In the genomic region with DNA sequence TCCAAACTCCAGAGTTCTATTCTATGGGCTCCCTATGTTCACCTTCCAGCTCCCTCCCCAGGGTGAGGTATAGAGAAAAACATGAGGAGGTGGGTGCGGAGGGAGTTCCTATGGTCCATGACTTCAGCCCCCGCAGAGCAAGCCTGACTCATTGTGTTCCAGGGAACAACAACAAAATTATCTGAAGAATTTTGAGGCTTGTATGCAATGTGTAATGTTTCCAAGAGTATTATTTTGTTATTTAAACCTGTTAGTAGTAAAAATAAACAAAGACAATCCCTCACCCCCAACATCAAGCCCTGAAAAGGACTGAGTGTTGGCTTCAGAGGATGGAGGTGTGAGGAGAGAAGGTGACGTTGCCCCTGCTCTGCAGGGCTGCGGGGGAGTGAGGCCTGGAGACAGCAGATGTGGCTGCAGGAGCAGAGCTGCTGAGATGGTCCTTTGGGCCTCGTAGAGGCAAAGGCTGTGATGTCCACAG, we compare ENCODE assay signal across 13 cellular contexts. TPM values are rescaled to one million over a fixed set of nuclear protein-coding genes. Genes with fewer than 3 reads are reported as not detected.
DNase-seq lines count a peak whose midpoint lies in the region; ATAC-seq and TF ChIP-seq lines count a peak whose summit lies in the region.
"Had no signal": no experiment of that assay in that cellular context is flagged by ENCODE, and none has a peak within 500 bp of the region (broad histone marks: within the 10 kb centered on the region; RNA-seq: fewer than 3 reads in every experiment).

No MANE protein-coding gene starts in this region.

- no peak for TF ChIP-seq POLR2A in suprapubic skin (IDR thresholded peaks at IDR 0.05)
- no peak for TF ChIP-seq POLR2A in gastroesophageal sphincter (IDR thresholded peaks at IDR 0.05)

- H3K4me1 Mint-ChIP-seq in activated T-helper 1 cell treated with anti-CD3 and anti-CD28 coated beads, Interleukin-12 subunit alpha, Interleukin-12 subunit beta, Interleukin-2, Interleukin-4 antibody, amounts not matched to agents 30 ng/mL and 10 ng/mL and 1 ng/mL, durations not matched to agents 14 hours and 24 hours and 36 hours (ENCODE audit: low read depth), result peaks cover under 1% of the 10 kb centered on the region
- peaks cover 6% of the 10 kb centered on the region for H3K4me1 Mint-ChIP-seq in activated CD4-positive, alpha-beta T cell treated with anti-CD3 and anti-CD28 coated beads for 36 hours
- H3K4me1 Mint-ChIP-seq in activated CD4-positive, alpha-beta memory T cell treated with anti-CD3 and anti-CD28 coated beads, Interleukin-2, amount 10 ng/mL, durations not matched to agents 7 days and 5 days, result peaks cover 3% of the 10 kb centered on the region

- TF ChIP-seq CTCF in HEK293 (tag by site-specific recombination; IDR thresholded peaks at IDR 0.05) (no peak), suprapubic skin (IDR thresholded peaks at IDR 0.05) (no peak), gastroesophageal sphincter (IDR thresholded peaks at IDR 0.05) (no peak)

- intact Hi-C loops in activated T-helper 1 cell treated with anti-CD3 and anti-CD28 coated beads, Interleukin-12 subunit alpha, Interleukin-12 subunit beta, Interleukin-2, Interleukin-4 antibody, amounts not matched to agents 30 ng/mL and 10 ng/mL and 1 ng/mL, durations not matched to agents 14 hours and 24 hours and 36 hours (cut with micrococcal nuclease), result no loop called here
- intact Hi-C loops in activated CD4-positive, alpha-beta T cell treated with anti-CD3 and anti-CD28 coated beads for 36 hours (cut with DNase I, micrococcal nuclease), result no loop called here

- H3K4me1 ChIP-seq in HEK293 (ENCODE audit: control insufficient read depth, insufficient read depth, low read length) (peaks cover 11% of the 10 kb centered on the region), adipocyte (ENCODE audit: control insufficient read depth, insufficient read depth, low read length) (peaks cover 51% of the 10 kb centered on the region), suprapubic skin (peaks cover 30% of the 10 kb centered on the region), gastroesophageal sphincter (peaks cover 0 to 16% (median 0%) of the 10 kb centered on the region in 3 donors)

- CTCF ChIA-PET in HEK293 (lab: Yijun Ruan, JAX), result interaction anchor here (0.9 to 1.5 kb wide), 2 partner anchors 14 to 200 kb away, joined by 3 read pairs; no protein-coding TSS in a partner anchor
- CTCF ChIA-PET in activated CD4-positive, alpha-beta T cell treated with anti-CD3 and anti-CD28 coated beads for 36 hours (lab: Charles Lee), result interaction anchor here (1.0 kb wide), 1 partner anchor 9 kb away, joined by 3 read pairs; no protein-coding TSS in a partner anchor
- CTCF ChIA-PET in activated CD4-positive, alpha-beta memory T cell treated with anti-CD3 and anti-CD28 coated beads, Interleukin-2, amount 10 ng/mL, durations not matched to agents 7 days and 5 days (lab: Charles Lee), result no interaction called here

- no peak overlapping the region for H3K27ac Mint-ChIP-seq in activated T-helper 1 cell treated with anti-CD3 and anti-CD28 coated beads, Interleukin-12 subunit alpha, Interleukin-12 subunit beta, Interleukin-2, Interleukin-4 antibody, amounts not matched to agents 30 ng/mL and 10 ng/mL and 1 ng/mL, durations not matched to agents 14 hours and 24 hours and 36 hours
- H3K27ac Mint-ChIP-seq in activated CD4-positive, alpha-beta T cell treated with anti-CD3 and anti-CD28 coated beads for 36 hours, result no peak overlapping the region
- no peak overlapping the region for H3K27ac Mint-ChIP-seq in activated CD4-positive, alpha-beta memory T cell treated with anti-CD3 and anti-CD28 coated beads, Interleukin-2, amount 10 ng/mL, durations not matched to agents 7 days and 5 days
- H3K27ac Mint-ChIP-seq: CD8-positive, alpha-beta T cell had no signal

- TF ChIP-seq EP300 in suprapubic skin (IDR thresholded peaks at IDR 0.05) (no peak), gastroesophageal sphincter (IDR thresholded peaks at IDR 0.05) (no peak)

- peak overlapping the region; percentile 48 for H3K9ac ChIP-seq in adipocyte (ENCODE audit: low read length)

- DNase-seq in adipocyte (ENCODE audit: low read depth) (peak; percentile 84), fibroblast of peridontal ligament (ENCODE audit: extremely low read depth) (peak; percentile 53), suprapubic skin (ENCODE audit: low spot score in 2 of 2) (no peak)
- no peak for DNase-seq in activated T-helper 1 cell treated with anti-CD3 and anti-CD28 coated beads, Interleukin-12 subunit alpha, Interleukin-12 subunit beta, Interleukin-2, Interleukin-4 antibody, amounts not matched to agents 30 ng/mL and 10 ng/mL and 1 ng/mL, durations not matched to agents 14 hours and 24 hours and 36 hours (ENCODE audit: low spot score)
- no peak for DNase-seq in activated CD4-positive, alpha-beta T cell treated with anti-CD3 and anti-CD28 coated beads for 36 hours
- DNase-seq in activated CD4-positive, alpha-beta memory T cell treated with anti-CD3 and anti-CD28 coated beads, Interleukin-2, amount 10 ng/mL, durations not matched to agents 7 days and 5 days, result no peak
- DNase-seq: activated CD8-positive, alpha-beta memory T cell treated with anti-CD3 and anti-CD28 coated beads, Interleukin-2, amount 50 U/mL, for 48 hours; CD8-positive, alpha-beta T cell; NCI-H1092 treated with DMSO at 0.1 percent for 48 hours; NCI-H510A treated with DMSO at 0.1 percent for 48 hours; SHP77 had no signal

- no peak overlapping the region for H3K4me3 ChIP-seq in HEK293 (ENCODE audit: low read depth, low read length)
- no peak overlapping the region for H3K4me3 ChIP-seq in adipocyte (ENCODE audit: low read length)
- no peak overlapping the region for H3K4me3 ChIP-seq in suprapubic skin
- H3K4me3 ChIP-seq in gastroesophageal sphincter, result no peak overlapping the region

- H3K36me3 ChIP-seq in HEK293 (ENCODE audit: control insufficient read depth in 2 of 2, insufficient read depth in 1 of 2, low read length in 2 of 2) (no peaks in the 10 kb centered on the region; a peak in 1 of 3 replicates), adipocyte (ENCODE audit: control insufficient read depth, insufficient read depth, low read length, severe bottlenecking) (no peaks in the 10 kb centered on the region), suprapubic skin (peaks cover 3% of the 10 kb centered on the region), gastroesophageal sphincter (no peaks in the 10 kb centered on the region)

- no peak for ATAC-seq in activated CD4-positive, alpha-beta T cell treated with anti-CD3 and anti-CD28 coated beads for 36 hours
- no peak for ATAC-seq in gastroesophageal sphincter
- ATAC-seq: CD8-positive, alpha-beta T cell had no signal

- H3K27me3 ChIP-seq in adipocyte (replicated peaks; ENCODE audit: control insufficient read depth, insufficient read depth, low read length), result no peaks in the 10 kb centered on the region
- H3K27me3 ChIP-seq in suprapubic skin, result no peaks in the 10 kb centered on the region
- no peaks in the 10 kb centered on the region for H3K27me3 ChIP-seq in gastroesophageal sphincter

- H3K27ac ChIP-seq in HEK293 (ENCODE audit: extremely low read depth, low read depth, low read length), result no peak overlapping the region
- peak overlapping the region; percentile 21 for H3K27ac ChIP-seq in suprapubic skin
- H3K27ac ChIP-seq in gastroesophageal sphincter, result no peak overlapping the region

- H3K27me3 Mint-ChIP-seq in activated T-helper 1 cell treated with anti-CD3 and anti-CD28 coated beads, Interleukin-12 subunit alpha, Interleukin-12 subunit beta, Interleukin-2, Interleukin-4 antibody, amounts not matched to agents 30 ng/mL and 10 ng/mL and 1 ng/mL, durations not matched to agents 14 hours and 24 hours and 36 hours (ENCODE audit: insufficient read depth), result peaks cover 30% of the 10 kb centered on the region
- no peaks in the 10 kb centered on the region for H3K27me3 Mint-ChIP-seq in activated CD4-positive, alpha-beta T cell treated with anti-CD3 and anti-CD28 coated beads for 36 hours
- peaks cover 35% of the 10 kb centered on the region for H3K27me3 Mint-ChIP-seq in activated CD4-positive, alpha-beta memory T cell treated with anti-CD3 and anti-CD28 coated beads, Interleukin-2, amount 10 ng/mL, durations not matched to agents 7 days and 5 days

- H3K36me3 Mint-ChIP-seq in activated T-helper 1 cell treated with anti-CD3 and anti-CD28 coated beads, Interleukin-12 subunit alpha, Interleukin-12 subunit beta, Interleukin-2, Interleukin-4 antibody, amounts not matched to agents 30 ng/mL and 10 ng/mL and 1 ng/mL, durations not matched to agents 14 hours and 24 hours and 36 hours (ENCODE audit: low read depth), result no peaks in the 10 kb centered on the region
- H3K36me3 Mint-ChIP-seq in activated CD4-positive, alpha-beta T cell treated with anti-CD3 and anti-CD28 coated beads for 36 hours (ENCODE audit: low read depth), result no peaks in the 10 kb centered on the region
- no peaks in the 10 kb centered on the region for H3K36me3 Mint-ChIP-seq in activated CD4-positive, alpha-beta memory T cell treated with anti-CD3 and anti-CD28 coated beads, Interleukin-2, amount 10 ng/mL, durations not matched to agents 7 days and 5 days (ENCODE audit: low read depth)
- H3K36me3 Mint-ChIP-seq: CD8-positive, alpha-beta T cell had no signal

- no peak overlapping the region for H3K4me3 Mint-ChIP-seq in activated T-helper 1 cell treated with anti-CD3 and anti-CD28 coated beads, Interleukin-12 subunit alpha, Interleukin-12 subunit beta, Interleukin-2, Interleukin-4 antibody, amounts not matched to agents 30 ng/mL and 10 ng/mL and 1 ng/mL, durations not matched to agents 14 hours and 24 hours and 36 hours
- H3K4me3 Mint-ChIP-seq in activated CD4-positive, alpha-beta T cell treated with anti-CD3 and anti-CD28 coated beads for 36 hours, result no peak overlapping the region
- no peak overlapping the region for H3K4me3 Mint-ChIP-seq in activated CD4-positive, alpha-beta memory T cell treated with anti-CD3 and anti-CD28 coated beads, Interleukin-2, amount 10 ng/mL, durations not matched to agents 7 days and 5 days
- H3K4me3 Mint-ChIP-seq: CD8-positive, alpha-beta T cell had no signal

- H3K9me3 ChIP-seq in HEK293 (ENCODE audit: control insufficient read depth, insufficient read depth, low read depth, low read length) (no peaks in the 10 kb centered on the region), adipocyte (ENCODE audit: control insufficient read depth, low read length) (no peaks in the 10 kb centered on the region), suprapubic skin (no peaks in the 10 kb centered on the region), gastroesophageal sphincter (no peaks in the 10 kb centered on the region)

- no peaks in the 10 kb centered on the region for H3K9me3 Mint-ChIP-seq in activated T-helper 1 cell treated with anti-CD3 and anti-CD28 coated beads, Interleukin-12 subunit alpha, Interleukin-12 subunit beta, Interleukin-2, Interleukin-4 antibody, amounts not matched to agents 30 ng/mL and 10 ng/mL and 1 ng/mL, durations not matched to agents 14 hours and 24 hours and 36 hours
- H3K9me3 Mint-ChIP-seq in activated CD4-positive, alpha-beta T cell treated with anti-CD3 and anti-CD28 coated beads for 36 hours (ENCODE audit: low read depth), result no peaks in the 10 kb centered on the region
- no peaks in the 10 kb centered on the region for H3K9me3 Mint-ChIP-seq in activated CD4-positive, alpha-beta memory T cell treated with anti-CD3 and anti-CD28 coated beads, Interleukin-2, amount 10 ng/mL, durations not matched to agents 7 days and 5 days
- H3K9me3 Mint-ChIP-seq: CD8-positive, alpha-beta T cell had no signal

- WGBS in suprapubic skin, result 94% methylated on average over 5 of the region's 5 CpGs
- WGBS in gastroesophageal sphincter (ENCODE audit: low coverage in 1 of 2), 2 donors, result 80 to 91% methylated on average over 5 of the region's 5 CpGs

- POLR2A ChIA-PET in HEK293 (lab: Yijun Ruan, JAX), result interaction anchor here (0.8 kb wide), 1 partner anchor 8 kb away, joined by 3 read pairs; no protein-coding TSS in a partner anchor
- POLR2A ChIA-PET in activated CD4-positive, alpha-beta T cell treated with anti-CD3 and anti-CD28 coated beads for 36 hours (lab: Charles Lee), result no interaction called here
- POLR2A ChIA-PET in activated CD4-positive, alpha-beta memory T cell treated with anti-CD3 and anti-CD28 coated beads, Interleukin-2, amount 10 ng/mL, durations not matched to agents 7 days and 5 days (lab: Charles Lee), result no interaction called here

RNA-seq across cellular contexts. Expression of a gene that starts 29.0 kb away (rescaled TPM):
- total RNA-seq in suprapubic skin, result 100 to 1,000 TPM; 233 to 370 (median 253) TPM
- not detected in 2 replicates for total RNA-seq in activated T-helper 1 cell treated with anti-CD3 and anti-CD28 coated beads, Interleukin-12 subunit alpha, Interleukin-12 subunit beta, Interleukin-2, Interleukin-4 antibody, amounts not matched to agents 30 ng/mL and 10 ng/mL and 1 ng/mL, durations not matched to agents 14 hours and 24 hours and 36 hours
- total RNA-seq in activated CD4-positive, alpha-beta T cell treated with anti-CD3 and anti-CD28 coated beads for 36 hours, result under 1 TPM; 0.07 to 0.09 TPM
- total RNA-seq in gastroesophageal sphincter, result 10 to 100 TPM in 1 of 4 donors, 1 to 10 TPM in 3; 8.3 to 13.5 (median 9.5) TPM
- under 1 TPM; 0.05 to 0.18 TPM for total RNA-seq in activated CD4-positive, alpha-beta memory T cell treated with anti-CD3 and anti-CD28 coated beads, Interleukin-2, amount 10 ng/mL, durations not matched to agents 7 days and 5 days
- total RNA-seq: CD8-positive, alpha-beta T cell had no signal

RNA-seq across cellular contexts. Expression of a gene that starts 55.6 kb away (rescaled TPM):
- total RNA-seq in suprapubic skin (1 to 10 TPM; 1.5 to 9.9 (median 6.2) TPM), gastroesophageal sphincter (10 to 100 TPM in 2 of 4 donors, 1 to 10 TPM in 2; 3.5 to 19.3 (median 10.5) TPM)
- not detected in 2 replicates for total RNA-seq in activated T-helper 1 cell treated with anti-CD3 and anti-CD28 coated beads, Interleukin-12 subunit alpha, Interleukin-12 subunit beta, Interleukin-2, Interleukin-4 antibody, amounts not matched to agents 30 ng/mL and 10 ng/mL and 1 ng/mL, durations not matched to agents 14 hours and 24 hours and 36 hours
- total RNA-seq in activated CD4-positive, alpha-beta T cell treated with anti-CD3 and anti-CD28 coated beads for 36 hours, result under 1 TPM; 0.21 TPM
- total RNA-seq in activated CD4-positive, alpha-beta memory T cell treated with anti-CD3 and anti-CD28 coated beads, Interleukin-2, amount 10 ng/mL, durations not matched to agents 7 days and 5 days, result not detected
- total RNA-seq: CD8-positive, alpha-beta T cell had no signal

Comparison
In these comparisons a context has a peak if more than half of its experiments do, and no peak if none do; other contexts are left out.
1. DNase-seq: peak in adipocyte (single experiment) and fibroblast of peridontal ligament (single experiment); none in suprapubic skin (0 of 2), activated T-helper 1 cell treated with anti-CD3 and anti-CD28 coated beads, Interleukin-12 subunit alpha, Interleukin-12 subunit beta, Interleukin-2, Interleukin-4 antibody, amounts not matched to agents 30 ng/mL and 10 ng/mL and 1 ng/mL, durations not matched to agents 14 hours and 24 hours and 36 hours (single experiment), activated CD4-positive, alpha-beta T cell treated with anti-CD3 and anti-CD28 coated beads for 36 hours (single experiment) and activated CD4-positive, alpha-beta memory T cell treated with anti-CD3 and anti-CD28 coated beads, Interleukin-2, amount 10 ng/mL, durations not matched to agents 7 days and 5 days (single experiment).
2. RNA of a gene that starts 29.0 kb away (total RNA-seq): 233 to 370 TPM in suprapubic skin; 8.3 to 13.5 TPM in gastroesophageal sphincter, 0.05 to 0.18 TPM in activated CD4-positive, alpha-beta memory T cell treated with anti-CD3 and anti-CD28 coated beads, Interleukin-2, amount 10 ng/mL, durations not matched to agents 7 days and 5 days, 0.07 to 0.09 TPM in activated CD4-positive, alpha-beta T cell treated with anti-CD3 and anti-CD28 coated beads for 36 hours and not detected in activated T-helper 1 cell treated with anti-CD3 and anti-CD28 coated beads, Interleukin-12 subunit alpha, Interleukin-12 subunit beta, Interleukin-2, Interleukin-4 antibody, amounts not matched to agents 30 ng/mL and 10 ng/mL and 1 ng/mL, durations not matched to agents 14 hours and 24 hours and 36 hours; every median in the first group is over 10 times any median in the second.